1 cellular context compared by ENCODE assay signal in genomic region chr3:189778340-189778950, GRCh38.
TF ChIP-seq lines count a peak whose summit lies in the region.

No MANE protein-coding gene starts in this region.

TF ChIP-seq in GM12878, 131 proteins besides CTCF, POLR2A, EP300 and RAD21 (continued from another document):
- no peak for TF ChIP-seq ZNF592 (IDR thresholded peaks at IDR 0.05)
